In genomic region chr16:2035431-2036199, GRCh38 we compare ENCODE assay signal across 8 cellular contexts. TPM values are rescaled to one million over a fixed set of nuclear protein-coding genes. Genes with fewer than 3 reads are reported as not detected.
DNase-seq lines count a peak whose midpoint lies in the region; ATAC-seq and TF ChIP-seq lines count a peak whose summit lies in the region.

No MANE protein-coding gene starts in this region.

- no peak for TF ChIP-seq POLR2A in heart left ventricle (IDR thresholded peaks at IDR 0.05)

- H3K27ac ChIP-seq in heart left ventricle (peak overlapping the region; percentile 79 to 97 (median 94)), skeletal muscle tissue (ENCODE audit: low read depth, low read length) (peak overlapping the region; percentile 66)

- no peak overlapping the region for H3K27ac Mint-ChIP-seq in stimulated activated effector memory CD8-positive, alpha-beta T cell treated with anti-CD3 and anti-CD28 coated beads, Interleukin-12 subunit alpha, Interleukin-12 subunit beta, amount 100 ng/mL, for 72 hours

- H3K27me3 ChIP-seq in heart left ventricle (no peaks in the 10 kb centered on the region), skeletal muscle tissue (ENCODE audit: control insufficient read depth in 3 of 3, insufficient read depth in 3 of 3, low read length in 3 of 3) (no peaks in the 10 kb centered on the region)

- peak overlapping the region in 2 of 3 donors; percentile 32 to 79 for H3K9ac ChIP-seq in skeletal muscle tissue (ENCODE audit: low read depth in 1 of 3, low read length in 3 of 3)

- H3K9me3 ChIP-seq in heart left ventricle (no peaks in the 10 kb centered on the region), skeletal muscle tissue (ENCODE audit: control insufficient read depth in 3 of 3, low read length in 3 of 3) (no peaks in the 10 kb centered on the region)

- H3K4me3 ChIP-seq in heart left ventricle (peak overlapping the region; percentile 39 to 91 (median 60)), skeletal muscle tissue (ENCODE audit: low read length in 3 of 3) (peak overlapping the region; percentile 36 to 56 (median 38))

- no peak overlapping the region for H3K4me3 Mint-ChIP-seq in stimulated activated effector memory CD8-positive, alpha-beta T cell treated with anti-CD3 and anti-CD28 coated beads, Interleukin-12 subunit alpha, Interleukin-12 subunit beta, amount 100 ng/mL, for 72 hours

- H3K36me3 ChIP-seq in heart left ventricle (peaks cover 2 to 67% (median 33%) of the 10 kb centered on the region in 9 donors), skeletal muscle tissue (ENCODE audit: control insufficient read depth in 3 of 3, insufficient read depth in 3 of 3, low read length in 3 of 3) (peaks cover 0 to 12% (median 5%) of the 10 kb centered on the region in 3 donors)

- TF ChIP-seq CTCF in heart left ventricle (IDR thresholded peaks at IDR 0.05): no peak

- WGBS in heart left ventricle, 4 donors: 35 to 52% (median 43%) methylated on average over 20 to 34 of the region's 34 CpGs

- peaks cover 3 to 92% (median 70%) of the 10 kb centered on the region in 12 donors for H3K4me1 ChIP-seq in heart left ventricle
- H3K4me1 ChIP-seq in skeletal muscle tissue (ENCODE audit: control insufficient read depth in 3 of 3, insufficient read depth in 3 of 3, low read length in 3 of 3): peaks cover 55 to 69% (median 68%) of the 10 kb centered on the region in 3 donors

- no peaks in the 10 kb centered on the region for H3K9me3 Mint-ChIP-seq in stimulated activated effector memory CD8-positive, alpha-beta T cell treated with anti-CD3 and anti-CD28 coated beads, Interleukin-12 subunit alpha, Interleukin-12 subunit beta, amount 100 ng/mL, for 72 hours

- intact Hi-C loops in heart left ventricle (cut with DNase I): no loop called here

- ATAC-seq in heart left ventricle (peak in 1 of 4 donors; percentile 5), GM18502 (IDR thresholded peaks at IDR 0.05; ENCODE audit: poor library complexity, unreplicated experiment) (no peak)
- no peak for ATAC-seq in stimulated activated effector memory CD8-positive, alpha-beta T cell treated with anti-CD3 and anti-CD28 coated beads, Interleukin-12 subunit alpha, Interleukin-12 subunit beta, amount 100 ng/mL, for 72 hours

- H3K36me3 Mint-ChIP-seq in stimulated activated effector memory CD8-positive, alpha-beta T cell treated with anti-CD3 and anti-CD28 coated beads, Interleukin-12 subunit alpha, Interleukin-12 subunit beta, amount 100 ng/mL, for 72 hours: no peaks in the 10 kb centered on the region

- peaks cover 6% of the 10 kb centered on the region for H3K4me1 Mint-ChIP-seq in stimulated activated effector memory CD8-positive, alpha-beta T cell treated with anti-CD3 and anti-CD28 coated beads, Interleukin-12 subunit alpha, Interleukin-12 subunit beta, amount 100 ng/mL, for 72 hours

- DNase-seq in GOT3 (lab: John Stamatoyannopoulos, UW) (peak; percentile 11), SHP77 treated with DMSO at 0.1 percent for 48 hours (lab: John Stamatoyannopoulos, UW) (peak; percentile 33), heart left ventricle (peak; percentile 44 to 81 (median 71)), DMS114 treated with DMSO at 0.1 percent for 48 hours (lab: John Stamatoyannopoulos, UW; ENCODE audit: unreplicated experiment) (no peak)
- no peak for DNase-seq in activated effector memory CD4-positive, alpha-beta T cell treated with Interleukin-2 at 50 U/mL for 16 hours
- DNase-seq in stimulated activated effector memory CD8-positive, alpha-beta T cell treated with anti-CD3 and anti-CD28 coated beads, Interleukin-12 subunit alpha, Interleukin-12 subunit beta, amount 100 ng/mL, for 72 hours (ENCODE audit: low spot score in 2 of 2): no peak

RNA-seq across cellular contexts. Expression of gene NHERF2, which starts 8.9 kb away (rescaled TPM):
- 100 to 1,000 TPM; 124 to 496 (median 227) TPM for total RNA-seq in heart left ventricle
- polyA plus RNA-seq in heart left ventricle: 100 to 1,000 TPM; 213 to 396 TPM
- total RNA-seq in skeletal muscle tissue: 15.1 TPM

RNA-seq across cellular contexts. Expression of gene NTHL1, which starts 12.0 kb away (rescaled TPM):
- total RNA-seq in heart left ventricle (10 to 100 TPM in 7 of 9 donors, 1 to 10 TPM in 2; 9.0 to 25.0 (median 11.7) TPM), skeletal muscle tissue (13.6 TPM)
- 10 to 100 TPM; 13.1 to 32.3 TPM for polyA plus RNA-seq in heart left ventricle

RNA-seq across cellular contexts. Expression of gene TSC2, which starts 12.2 kb away (rescaled TPM):
- 10 to 100 TPM; 48.4 to 94.5 (median 70.4) TPM for total RNA-seq in heart left ventricle
- polyA plus RNA-seq in heart left ventricle: 10 to 100 TPM; 33.3 to 44.8 TPM
- total RNA-seq in skeletal muscle tissue: 49.6 TPM

RNA-seq across cellular contexts. Expression of gene NPW, which starts 16.0 kb away (rescaled TPM):
- under 1 TPM in 1 of 9 donors, not detected in 8; 0.69 TPM for total RNA-seq in heart left ventricle
- under 1 TPM in 1 of 2 donors, not detected in 1; 0.19 TPM for polyA plus RNA-seq in heart left ventricle
- not detected for total RNA-seq in skeletal muscle tissue

RNA-seq across cellular contexts. Expression of gene ZNF598, which starts 26.0 kb away (rescaled TPM):
- total RNA-seq in heart left ventricle (10 to 100 TPM; 10.9 to 47.4 (median 17.0) TPM), skeletal muscle tissue (4.7 TPM)
- 10 to 100 TPM in 1 of 2 donors, 1 to 10 TPM in 1; 9.4 to 33.8 TPM for polyA plus RNA-seq in heart left ventricle

Comparison
In these comparisons a context has a peak if more than half of its experiments do, and no peak if none do; other contexts are left out.
1. DNase-seq: peak in GOT3 (single experiment), SHP77 treated with DMSO at 0.1 percent for 48 hours (single experiment) and heart left ventricle (5 of 5); none in DMS114 treated with DMSO at 0.1 percent for 48 hours (single experiment), activated effector memory CD4-positive, alpha-beta T cell treated with Interleukin-2 at 50 U/mL for 16 hours (single experiment) and stimulated activated effector memory CD8-positive, alpha-beta T cell treated with anti-CD3 and anti-CD28 coated beads, Interleukin-12 subunit alpha, Interleukin-12 subunit beta, amount 100 ng/mL, for 72 hours (0 of 2).